Comparison of ENCODE assay signal across 22 cellular contexts in the genomic region with DNA sequence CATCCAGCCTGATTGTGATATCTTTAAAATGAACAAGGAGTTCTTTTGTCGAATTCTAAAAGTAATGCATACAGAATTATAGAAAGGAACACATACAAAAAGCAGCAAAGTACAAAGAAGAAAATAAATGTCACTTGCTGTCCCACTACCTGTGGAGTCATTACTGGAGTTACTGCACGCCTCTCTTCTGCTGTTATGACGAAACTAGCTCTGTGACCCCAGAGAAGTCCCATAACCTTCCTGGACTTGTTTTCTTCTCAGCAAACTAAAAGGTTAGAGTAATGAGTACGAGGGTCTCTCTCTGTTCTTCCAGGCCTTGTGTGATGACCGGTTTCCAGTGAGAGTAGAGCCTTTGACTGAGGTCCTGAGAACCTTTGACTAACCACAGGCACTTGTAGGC. TPM values are rescaled to one million over a fixed set of nuclear protein-coding genes. Genes with fewer than 3 reads are reported as not detected.
"Had no signal": no experiment of that assay in that cellular context is flagged by ENCODE, and none has a peak within 500 bp of the region (broad histone marks: within the 10 kb centered on the region; RNA-seq: fewer than 3 reads in every experiment).

No MANE protein-coding gene starts in this region.

- H3K36me3 ChIP-seq: cardiac muscle cell had no signal

- H3K4me3 Mint-ChIP-seq: activated CD8-positive, alpha-beta memory T cell treated with anti-CD3 and anti-CD28 coated beads, Interleukin-2, amount 10 ng/mL, durations not matched to agents 7 days and 5 days had no signal

- H3K27ac ChIP-seq: brain microvascular endothelial cell, cardiac muscle cell, KMS-11, VCaP had no signal

- H3K27me3 ChIP-seq: brain microvascular endothelial cell, cardiac muscle cell had no signal

- H3K27me3 Mint-ChIP-seq: activated CD8-positive, alpha-beta memory T cell treated with anti-CD3 and anti-CD28 coated beads, Interleukin-2, amount 10 ng/mL, durations not matched to agents 7 days and 5 days had no signal

- DNase-seq: activated CD4-positive, alpha-beta T cell treated with anti-CD3 and anti-CD28 coated beads for 4 hours; activated CD8-positive, alpha-beta memory T cell treated with anti-CD3 and anti-CD28 coated beads, Interleukin-2, amount 10 ng/mL, durations not matched to agents 7 days and 5 days; activated gamma-delta T cell treated with Interleukin-2 at 50 U/mL for 16 hours; activated naive CD4-positive, alpha-beta T cell treated with anti-CD3 and anti-CD28 coated beads, Interleukin-2, amount 50 U/mL, for 16 hours; amygdala; brain microvascular endothelial cell; NCI-H1092; NCI-H1417; NCI-H2029; NCI-H345; NCI-H510A; NCI-H526 treated with DMSO at 0.1 percent for 48 hours; NCI-H82; SIG-M5; T1000 had no signal

- ATAC-seq: activated CD8-positive, alpha-beta memory T cell treated with anti-CD3 and anti-CD28 coated beads, Interleukin-2, amount 10 ng/mL, durations not matched to agents 7 days and 5 days had no signal

- H3K27ac Mint-ChIP-seq: activated CD8-positive, alpha-beta memory T cell treated with anti-CD3 and anti-CD28 coated beads, Interleukin-2, amount 10 ng/mL, durations not matched to agents 7 days and 5 days had no signal

- H3K4me3 ChIP-seq: cardiac muscle cell had no signal

RNA-seq across cellular contexts. Expression of a gene that starts 41.8 kb away (rescaled TPM):
- total RNA-seq: activated CD8-positive, alpha-beta memory T cell treated with anti-CD3 and anti-CD28 coated beads, Interleukin-2, amount 10 ng/mL, durations not matched to agents 7 days and 5 days; astrocyte; cardiac muscle cell; MCF 10A; OCI-LY7; RPMI7951 had no signal
- polyA plus RNA-seq: cardiac muscle cell had no signal
